In genomic region chr1:1373051-1373450, GRCh38 we compare ENCODE assay signal across 1 cellular context.
TF ChIP-seq lines count a peak whose summit lies in the region.

No MANE protein-coding gene starts in this region.

TF ChIP-seq in A549, 52 proteins besides CTCF, POLR2A, EP300 and RAD21 (continued from another document):
- TF ChIP-seq BCL3 (IDR thresholded peaks at IDR 0.05) = no peak
- no peak for TF ChIP-seq E2F6 (IDR thresholded peaks at IDR 0.05; ENCODE audit: borderline replicate concordance, low read depth)
- no peak for TF ChIP-seq NPAS2 (CRISPR knock-in tag; IDR thresholded peaks at IDR 0.05; ENCODE audit: borderline replicate concordance)
- TF ChIP-seq SREBF2 (IDR thresholded peaks at IDR 0.05) = no peak
- TF ChIP-seq MAX (IDR thresholded peaks at IDR 0.05) = no peak
- TF ChIP-seq TP53 (CRISPR knock-in tag; IDR thresholded peaks at IDR 0.05) = no peak
- no peak for TF ChIP-seq CEBPB (IDR thresholded peaks at IDR 0.05)
- TF ChIP-seq CHD4 (IDR thresholded peaks at IDR 0.05; ENCODE audit: borderline replicate concordance) = no peak
- TF ChIP-seq FOSL2 (IDR thresholded peaks at IDR 0.05) = no peak
- TF ChIP-seq FOSL2 (CRISPR knock-in tag; IDR thresholded peaks at IDR 0.05) = no peak
